1 cellular context compared by ENCODE assay signal in genomic region chr9:137590469-137591383, GRCh38.
TF ChIP-seq lines count a peak whose summit lies in the region.

TSS of gene ZMYND19 (minus strand) at chr9:137590512. CDS start at chr9:137590263, 249 bp downstream.

TF ChIP-seq in HEK293, 187 proteins besides CTCF, POLR2A, EP300 and RAD21 (continued from another document):
- TF ChIP-seq ATF2 (tag by site-specific recombination; IDR thresholded peaks at IDR 0.05; ENCODE audit: low read depth) (no peak), ZNF302 (tag by site-specific recombination; IDR thresholded peaks at IDR 0.05; ENCODE audit: low read depth) (no peak), ZNF174 (tag by site-specific recombination; IDR thresholded peaks at IDR 0.05) (no peak), YY2 (tag by site-specific recombination; IDR thresholded peaks at IDR 0.05) (no peak), PBX3 (CRISPR knock-in tag; IDR thresholded peaks at IDR 0.05) (peak; percentile 54; the same call in 1 of the 2 replicates), ZBTB21 (tag by site-specific recombination; IDR thresholded peaks at IDR 0.05) (no peak), ZSCAN30 (tag by site-specific recombination; IDR thresholded peaks at IDR 0.05) (no peak), PRDM6 (tag by site-specific recombination; IDR thresholded peaks at IDR 0.05) (no peak), ZNF354C (tag by site-specific recombination; IDR thresholded peaks at IDR 0.05; ENCODE audit: borderline replicate concordance, low read depth) (no peak), GFI1B (tag by site-specific recombination; IDR thresholded peaks at IDR 0.05) (no peak), ZNF596 (tag by site-specific recombination; IDR thresholded peaks at IDR 0.05) (no peak), ZNF449 (tag by site-specific recombination; IDR thresholded peaks at IDR 0.05) (0 out of 2 replicates have a peak, but pooled peaks have one; percentile 28), ZNF26 (tag by site-specific recombination; IDR thresholded peaks at IDR 0.05) (no peak), ZNF202 (tag by site-specific recombination; IDR thresholded peaks at IDR 0.05; ENCODE audit: borderline replicate concordance) (no peak), ZNF704 (tag by site-specific recombination; IDR thresholded peaks at IDR 0.05) (no peak), ZNF221 (tag by site-specific recombination; IDR thresholded peaks at IDR 0.05; ENCODE audit: borderline replicate concordance) (no peak), ZNF585B (tag by site-specific recombination; IDR thresholded peaks at IDR 0.05) (no peak), ZNF394 (tag by site-specific recombination; IDR thresholded peaks at IDR 0.05; ENCODE audit: borderline replicate concordance) (no peak), ZFP69B (tag by site-specific recombination; IDR thresholded peaks at IDR 0.05) (no peak), RBAK (tag by site-specific recombination; IDR thresholded peaks at IDR 0.05) (no peak), TSHZ1 (tag by site-specific recombination; IDR thresholded peaks at IDR 0.05; ENCODE audit: borderline replicate concordance) (no peak), ZNF513 (tag by site-specific recombination; IDR thresholded peaks at IDR 0.05) (no peak), ZSCAN18 (tag by site-specific recombination; IDR thresholded peaks at IDR 0.05) (no peak), ZNF426 (tag by site-specific recombination; IDR thresholded peaks at IDR 0.05) (no peak), ZNF776 (tag by site-specific recombination; IDR thresholded peaks at IDR 0.05; ENCODE audit: borderline replicate concordance) (no peak)
TF ChIP-seq in HEK293: peak in this region for 40.
